In genomic region chr14:98195256-98195655, GRCh38 we compare ENCODE assay signal across 23 cellular contexts.
DNase-seq lines count a peak whose midpoint lies in the region; ATAC-seq and TF ChIP-seq lines count a peak whose summit lies in the region.
"Had no signal": no experiment of that assay in that cellular context is flagged by ENCODE, and none has a peak within 500 bp of the region (broad histone marks: within the 10 kb centered on the region; RNA-seq: fewer than 3 reads in every experiment).

No MANE protein-coding gene starts in this region.

- peaks cover 94% of the 10 kb centered on the region for H3K4me1 Mint-ChIP-seq in activated CD4-positive, alpha-beta T cell treated with anti-CD3 and anti-CD28 coated beads, Interleukin-2, amount 10 ng/mL, durations not matched to agents 7 days and 5 days
- peaks cover 98% of the 10 kb centered on the region for H3K4me1 Mint-ChIP-seq in CD4-positive, alpha-beta T cell (ENCODE audit: low read depth)
- H3K4me1 Mint-ChIP-seq in activated CD8-positive, alpha-beta T cell treated with anti-CD3 and anti-CD28 coated beads, Interleukin-2, amount 10 ng/mL, durations not matched to agents 7 days and 5 days (ENCODE audit: low read depth), result peaks cover 91% of the 10 kb centered on the region
- H3K4me1 Mint-ChIP-seq: B cell had no signal

- peaks cover 12% of the 10 kb centered on the region for H3K9me3 Mint-ChIP-seq in activated CD4-positive, alpha-beta T cell treated with anti-CD3 and anti-CD28 coated beads, Interleukin-2, amount 10 ng/mL, durations not matched to agents 7 days and 5 days
- H3K9me3 Mint-ChIP-seq in CD4-positive, alpha-beta T cell, result peaks cover 2% of the 10 kb centered on the region
- no peaks in the 10 kb centered on the region for H3K9me3 Mint-ChIP-seq in activated CD8-positive, alpha-beta T cell treated with anti-CD3 and anti-CD28 coated beads, Interleukin-2, amount 10 ng/mL, durations not matched to agents 7 days and 5 days (ENCODE audit: insufficient read depth)
- H3K9me3 Mint-ChIP-seq: type B pancreatic cell had no signal

- no peak for TF ChIP-seq CTCF in CD4-positive, alpha-beta T cell (IDR thresholded peaks at IDR 0.05)

- no peaks in the 10 kb centered on the region for H3K9me3 ChIP-seq in CD4-positive, alpha-beta T cell (ENCODE audit: control insufficient read depth, low read length)
- H3K9me3 ChIP-seq in iPS-20b (ENCODE audit: insufficient read depth, low read depth, low read length), result no peaks in the 10 kb centered on the region
- H3K9me3 ChIP-seq: A549, Caco-2, neutrophil, psoas muscle had no signal

- H3K36me3 ChIP-seq in iPS-20b (ENCODE audit: insufficient read depth, low read depth, low read length), result no peaks in the 10 kb centered on the region
- H3K36me3 ChIP-seq: neutrophil had no signal

- DNase-seq in activated CD4-positive, alpha-beta T cell treated with anti-CD3 and anti-CD28 coated beads, Interleukin-2, amount 10 ng/mL, durations not matched to agents 7 days and 5 days, result no peak
- no peak for DNase-seq in activated CD4-positive, alpha-beta T cell treated with anti-CD3 and anti-CD28 coated beads for 48 hours
- no peak for DNase-seq in CD4-positive, alpha-beta T cell
- DNase-seq in activated CD8-positive, alpha-beta T cell treated with anti-CD3 and anti-CD28 coated beads, Interleukin-2, amount 10 ng/mL, durations not matched to agents 7 days and 5 days, result no peak
- no peak for DNase-seq in NCI-H1105 treated with DMSO at 0.1 percent for 48 hours (lab: John Stamatoyannopoulos, UW)
- DNase-seq: activated CD4-positive, CD25-positive, alpha-beta regulatory T cell; Caco-2; cerebellar nuclear complex; dorsolateral prefrontal cortex; glutamatergic neuron; kidney; NCI-H2081 treated with DMSO at 0.1 percent for 48 hours; NCI-H345; psoas muscle had no signal

- no peak overlapping the region for H3K4me3 Mint-ChIP-seq in activated CD4-positive, alpha-beta T cell treated with anti-CD3 and anti-CD28 coated beads, Interleukin-2, amount 10 ng/mL, durations not matched to agents 7 days and 5 days
- peak overlapping the region; percentile 80 for H3K4me3 Mint-ChIP-seq in CD4-positive, alpha-beta T cell
- peak overlapping the region; percentile 30 for H3K4me3 Mint-ChIP-seq in activated CD8-positive, alpha-beta T cell treated with anti-CD3 and anti-CD28 coated beads, Interleukin-2, amount 10 ng/mL, durations not matched to agents 7 days and 5 days
- H3K4me3 Mint-ChIP-seq: B cell, IgD-negative memory B cell, type B pancreatic cell had no signal

- 0 out of 2 replicates have a peak overlapping the region, but pooled peaks have one; percentile 21 for H3K9ac ChIP-seq in iPS-20b (ENCODE audit: low read depth, low read length)

- no peaks in the 10 kb centered on the region for H3K27me3 Mint-ChIP-seq in activated CD4-positive, alpha-beta T cell treated with anti-CD3 and anti-CD28 coated beads, Interleukin-2, amount 10 ng/mL, durations not matched to agents 7 days and 5 days
- H3K27me3 Mint-ChIP-seq in CD4-positive, alpha-beta T cell, result no peaks in the 10 kb centered on the region
- no peaks in the 10 kb centered on the region for H3K27me3 Mint-ChIP-seq in activated CD8-positive, alpha-beta T cell treated with anti-CD3 and anti-CD28 coated beads, Interleukin-2, amount 10 ng/mL, durations not matched to agents 7 days and 5 days (ENCODE audit: low read depth)
- H3K27me3 Mint-ChIP-seq: B cell, IgD-negative memory B cell had no signal

- H3K27ac Mint-ChIP-seq in activated CD4-positive, alpha-beta T cell treated with anti-CD3 and anti-CD28 coated beads, Interleukin-2, amount 10 ng/mL, durations not matched to agents 7 days and 5 days, result peak overlapping the region; percentile 72
- H3K27ac Mint-ChIP-seq in CD4-positive, alpha-beta T cell, result peak overlapping the region; percentile 93
- peak overlapping the region; percentile 62 for H3K27ac Mint-ChIP-seq in activated CD8-positive, alpha-beta T cell treated with anti-CD3 and anti-CD28 coated beads, Interleukin-2, amount 10 ng/mL, durations not matched to agents 7 days and 5 days
- H3K27ac Mint-ChIP-seq: B cell, IgD-negative memory B cell, type B pancreatic cell had no signal

- ATAC-seq in CD4-positive, alpha-beta T cell (ENCODE audit: poor library complexity), result no peak
- ATAC-seq in activated CD8-positive, alpha-beta T cell treated with anti-CD3 and anti-CD28 coated beads, Interleukin-2, amount 10 ng/mL, durations not matched to agents 7 days and 5 days, result no peak
- ATAC-seq in GM21447 (IDR thresholded peaks at IDR 0.05; ENCODE audit: unreplicated experiment) (no peak), esophagus mucosa (no peak)
- ATAC-seq: A549, psoas muscle had no signal

- H3K4me1 ChIP-seq in iPS-20b (ENCODE audit: insufficient read depth, low read length), result peaks cover 5% of the 10 kb centered on the region; the same call in 1 of the 2 replicates
- H3K4me1 ChIP-seq: A549, Caco-2, psoas muscle had no signal

- no peak overlapping the region for H3K27ac ChIP-seq in CD4-positive, alpha-beta T cell (ENCODE audit: low read depth, low read length)
- H3K27ac ChIP-seq in iPS-20b (ENCODE audit: low read length), result no peak overlapping the region
- H3K27ac ChIP-seq: A549, dorsolateral prefrontal cortex, neutrophil, psoas muscle had no signal

- CTCF ChIA-PET in activated CD4-positive, alpha-beta T cell treated with anti-CD3 and anti-CD28 coated beads, Interleukin-2, amount 10 ng/mL, durations not matched to agents 7 days and 5 days (lab: Charles Lee), result interaction anchor here (0.6 to 1.1 kb wide), 2 partner anchors 35 to 1035 kb away, joined by 3 to 5 read pairs; no protein-coding TSS in a partner anchor
- CTCF ChIA-PET in CD4-positive, alpha-beta T cell (lab: Charles Lee), result interaction anchor here (1.2 kb wide), 1 partner anchor 1079 kb away, joined by 3 read pairs; no protein-coding TSS in a partner anchor
- CTCF ChIA-PET in activated CD8-positive, alpha-beta T cell treated with anti-CD3 and anti-CD28 coated beads, Interleukin-2, amount 10 ng/mL, durations not matched to agents 7 days and 5 days (lab: Charles Lee), result interaction anchor here (0.9 to 20.0 kb wide), 6 partner anchors 10 to 1071 kb away, joined by 3 to 309 read pairs (median 4); no protein-coding TSS in a partner anchor

- POLR2A ChIA-PET in activated CD4-positive, alpha-beta T cell treated with anti-CD3 and anti-CD28 coated beads, Interleukin-2, amount 10 ng/mL, durations not matched to agents 7 days and 5 days (lab: Charles Lee), result no interaction called here
- POLR2A ChIA-PET in CD4-positive, alpha-beta T cell (lab: Charles Lee), result interaction anchor here (0.7 to 18.0 kb wide), 15 partner anchors 9 to 1071 kb away, joined by 3 to 468 read pairs (median 4); partner anchors contain the start of gene BCL11B
- POLR2A ChIA-PET in activated CD8-positive, alpha-beta T cell treated with anti-CD3 and anti-CD28 coated beads, Interleukin-2, amount 10 ng/mL, durations not matched to agents 7 days and 5 days (lab: Charles Lee), result interaction anchor here (0.6 to 0.8 kb wide), 2 partner anchors 53 to 176 kb away, joined by 3 read pairs; no protein-coding TSS in a partner anchor

- H3K27me3 ChIP-seq in CD4-positive, alpha-beta T cell (ENCODE audit: control insufficient read depth, insufficient read depth, low read length), result no peaks in the 10 kb centered on the region
- H3K27me3 ChIP-seq in iPS-20b (ENCODE audit: insufficient read depth, low read length), result no peaks in the 10 kb centered on the region
- H3K27me3 ChIP-seq: neutrophil had no signal

- intact Hi-C loops in CD4-positive, alpha-beta T cell (cut with DNase I, micrococcal nuclease), result loop anchor here (5.0 to 10.0 kb wide), 4 partner anchors 218 to 1072 kb away; no protein-coding TSS in a partner anchor

- no peak overlapping the region for H3K4me3 ChIP-seq in iPS-20b (ENCODE audit: low read length)
- H3K4me3 ChIP-seq: A549, dorsolateral prefrontal cortex, lung, psoas muscle had no signal

- peaks cover 33% of the 10 kb centered on the region for H3K36me3 Mint-ChIP-seq in activated CD4-positive, alpha-beta T cell treated with anti-CD3 and anti-CD28 coated beads, Interleukin-2, amount 10 ng/mL, durations not matched to agents 7 days and 5 days (ENCODE audit: low read depth)
- H3K36me3 Mint-ChIP-seq in CD4-positive, alpha-beta T cell (ENCODE audit: low read depth), result peaks cover 20% of the 10 kb centered on the region
- peaks cover 23% of the 10 kb centered on the region for H3K36me3 Mint-ChIP-seq in activated CD8-positive, alpha-beta T cell treated with anti-CD3 and anti-CD28 coated beads, Interleukin-2, amount 10 ng/mL, durations not matched to agents 7 days and 5 days (ENCODE audit: low read depth)
- H3K36me3 Mint-ChIP-seq: IgD-negative memory B cell, type B pancreatic cell had no signal
